ENCODE assay signal across 16 cellular contexts in genomic region chr4:80309301-80310004, GRCh38. TPM values are rescaled to one million over a fixed set of nuclear protein-coding genes. Genes with fewer than 3 reads are reported as not detected.
DNase-seq lines count a peak whose midpoint lies in the region; ATAC-seq and TF ChIP-seq lines count a peak whose summit lies in the region.
"Had no signal": no experiment of that assay in that cellular context is flagged by ENCODE, and none has a peak within 500 bp of the region (broad histone marks: within the 10 kb centered on the region; RNA-seq: fewer than 3 reads in every experiment).

No MANE protein-coding gene starts in this region.

- no peak overlapping the region for H3K4me2 ChIP-seq in trophoblast cell (ENCODE audit: low read length)

- H3K14ac ChIP-seq in trophoblast cell (ENCODE audit: low read length) = no peak overlapping the region

- H3K36me3 ChIP-seq in trophoblast cell (ENCODE audit: control insufficient read depth in 1 of 2, insufficient read depth in 2 of 2, low read length in 2 of 2) = no peaks in the 10 kb centered on the region

- H3K4ac ChIP-seq in trophoblast cell (ENCODE audit: low read depth, low read length) = no peak overlapping the region

- CTCF ChIA-PET in T-cell (lab: Charles Lee) = no interaction called here

- H3K4me3 ChIP-seq in epithelial cell of proximal tubule (ENCODE audit: low read depth, low read length) (no peak overlapping the region), trophoblast cell (ENCODE audit: low read depth, low read length) (no peak overlapping the region)
- H3K4me3 ChIP-seq: dorsolateral prefrontal cortex had no signal

- no peaks in the 10 kb centered on the region for H3K9me3 ChIP-seq in trophoblast cell (ENCODE audit: insufficient read depth, low read depth, low read length)

- no peak overlapping the region for H3K9ac ChIP-seq in trophoblast cell (ENCODE audit: low read length)

- peaks cover 29 to 32% of the 10 kb centered on the region in 2 donors for H3K27me3 Mint-ChIP-seq in T-cell

- H3K9me3 Mint-ChIP-seq in T-cell = no peaks in the 10 kb centered on the region
- H3K9me3 Mint-ChIP-seq: activated naive CD4-positive, alpha-beta T cell treated with anti-CD3 and anti-CD28 coated beads, Interleukin-2, amount 10 ng/mL, durations not matched to agents 7 days and 5 days; H9; mesothelial cell of epicardium had no signal

- H3K4me1 Mint-ChIP-seq in T-cell = no peaks in the 10 kb centered on the region
- H3K4me1 Mint-ChIP-seq: activated naive CD4-positive, alpha-beta T cell treated with anti-CD3 and anti-CD28 coated beads, Interleukin-2, amount 10 ng/mL, durations not matched to agents 7 days and 5 days had no signal

- H2BK120ac ChIP-seq in trophoblast cell (ENCODE audit: insufficient read depth, low read length, poor library complexity) = no peak overlapping the region

- peak; percentile 96 for DNase-seq in ELR (ENCODE audit: low read depth)
- peak; percentile 96 for DNase-seq in RKO (ENCODE audit: low spot score)
- DNase-seq in epithelial cell of proximal tubule (ENCODE audit: low read depth) = peak; percentile 59
- peak; percentile 3 to 36 for DNase-seq in trophoblast cell
- DNase-seq in GF-D8 (lab: John Stamatoyannopoulos, UW) = no peak
- DNase-seq in NCI-H774 (lab: John Stamatoyannopoulos, UW) = no peak
- no peak for DNase-seq in T-cell
- DNase-seq: activated CD8-positive, alpha-beta T cell treated with anti-CD3 and anti-CD28 coated beads, Interleukin-2, amount 10 ng/mL, durations not matched to agents 7 days and 5 days; activated naive CD4-positive, alpha-beta T cell treated with anti-CD3 and anti-CD28 coated beads, Interleukin-2, amount 10 ng/mL, durations not matched to agents 7 days and 5 days; dorsolateral prefrontal cortex; H9; KBM-7 had no signal

- no peak overlapping the region for H4K91ac ChIP-seq in trophoblast cell (ENCODE audit: low read depth, low read length)

- no peak for ATAC-seq in GM18517 (IDR thresholded peaks at IDR 0.05; ENCODE audit: unreplicated experiment)
- no peak for ATAC-seq in T-cell (replicated peaks in 1 of 4)
- ATAC-seq: activated CD8-positive, alpha-beta T cell treated with anti-CD3 and anti-CD28 coated beads, Interleukin-2, amount 10 ng/mL, durations not matched to agents 7 days and 5 days had no signal

- H3K23ac ChIP-seq in trophoblast cell (ENCODE audit: low read length) = no peak overlapping the region

- no peaks in the 10 kb centered on the region for H3K27me3 ChIP-seq in trophoblast cell (ENCODE audit: insufficient read depth, low read length)

- H3K79me1 ChIP-seq in trophoblast cell (ENCODE audit: low read length) = no peaks in the 10 kb centered on the region

- H2BK12ac ChIP-seq in trophoblast cell (ENCODE audit: low read length) = no peak overlapping the region

- H4K8ac ChIP-seq in trophoblast cell (ENCODE audit: low read depth, low read length) = no peak overlapping the region

- no peak overlapping the region for H3K4me3 Mint-ChIP-seq in T-cell
- H3K4me3 Mint-ChIP-seq: activated CD8-positive, alpha-beta T cell treated with anti-CD3 and anti-CD28 coated beads, Interleukin-2, amount 10 ng/mL, durations not matched to agents 7 days and 5 days; activated naive CD4-positive, alpha-beta T cell treated with anti-CD3 and anti-CD28 coated beads, Interleukin-2, amount 10 ng/mL, durations not matched to agents 7 days and 5 days; H9; mesothelial cell of epicardium had no signal

- no peaks in the 10 kb centered on the region for H3K79me2 ChIP-seq in trophoblast cell (ENCODE audit: control insufficient read depth, insufficient read depth, low read length, poor library complexity)

- no peak overlapping the region for H3K27ac ChIP-seq in trophoblast cell (ENCODE audit: low read depth, low read length)
- H3K27ac ChIP-seq: dorsolateral prefrontal cortex had no signal

- no peaks in the 10 kb centered on the region for H3K36me3 Mint-ChIP-seq in T-cell
- H3K36me3 Mint-ChIP-seq: activated naive CD4-positive, alpha-beta T cell treated with anti-CD3 and anti-CD28 coated beads, Interleukin-2, amount 10 ng/mL, durations not matched to agents 7 days and 5 days; mesothelial cell of epicardium had no signal

- no peak overlapping the region for H3K27ac Mint-ChIP-seq in T-cell
- H3K27ac Mint-ChIP-seq: activated CD8-positive, alpha-beta T cell treated with anti-CD3 and anti-CD28 coated beads, Interleukin-2, amount 10 ng/mL, durations not matched to agents 7 days and 5 days; activated naive CD4-positive, alpha-beta T cell treated with anti-CD3 and anti-CD28 coated beads, Interleukin-2, amount 10 ng/mL, durations not matched to agents 7 days and 5 days; H9; mesothelial cell of epicardium; progenitor cell of endocrine pancreas had no signal

- no peaks in the 10 kb centered on the region for H3K4me1 ChIP-seq in trophoblast cell (ENCODE audit: control insufficient read depth in 1 of 2, insufficient read depth in 2 of 2, low read length in 2 of 2)

- H3K18ac ChIP-seq in trophoblast cell (ENCODE audit: low read length) = no peak overlapping the region

- WGBS in trophoblast cell (ENCODE audit: extremely low coverage, insufficient coverage, insufficient read length) = no CpG with 5 or more reads among the region's 5 CpGs

- H2BK5ac ChIP-seq in trophoblast cell (ENCODE audit: low read depth, low read length, poor library complexity) = no peak overlapping the region

- H2AK5ac ChIP-seq in trophoblast cell (ENCODE audit: low read length) = no peak overlapping the region

- H2AFZ ChIP-seq in trophoblast cell (ENCODE audit: insufficient read depth, low read length, poor library complexity) = no peak overlapping the region

- H4K12ac ChIP-seq in trophoblast cell (ENCODE audit: low read depth, low read length) = no peak overlapping the region

- POLR2A ChIA-PET in T-cell (lab: Charles Lee) = no interaction called here

- no peak for TF ChIP-seq CTCF in epithelial cell of proximal tubule (conservative IDR thresholded peaks at IDR 0.05; ENCODE audit: low read depth, low read length)

RNA-seq across cellular contexts. Expression of gene CFAP299, which starts 26.1 kb away (rescaled TPM):
- total RNA-seq in epithelial cell of proximal tubule (not detected in 2 replicates), T-cell (under 1 TPM in 1 of 5 donors, not detected in 4; 0.35 TPM)
- not detected in 2 replicates for polyA plus RNA-seq in trophoblast cell (2013)
- total RNA-seq: activated CD8-positive, alpha-beta T cell treated with anti-CD3 and anti-CD28 coated beads, Interleukin-2, amount 10 ng/mL, durations not matched to agents 7 days and 5 days; H9; T-helper 2 cell treated with Interferon-gamma antibody and Interleukin-4, amounts not matched to agents 100 ng/mL and 5 ng/mL, for 36 hours had no signal

RNA-seq across cellular contexts. Expression of gene FGF5, which starts 43.0 kb away (rescaled TPM):
- total RNA-seq in epithelial cell of proximal tubule (2.3 and 5.8 TPM in 2 replicates), T-cell (under 1 TPM in 2 of 5 donors, not detected in 3; 0.07 to 0.18 TPM)
- polyA plus RNA-seq in trophoblast cell (2013) = not detected in 2 replicates
- total RNA-seq: activated CD8-positive, alpha-beta T cell treated with anti-CD3 and anti-CD28 coated beads, Interleukin-2, amount 10 ng/mL, durations not matched to agents 7 days and 5 days; H9; T-helper 2 cell treated with Interferon-gamma antibody and Interleukin-4, amounts not matched to agents 100 ng/mL and 5 ng/mL, for 36 hours had no signal

Comparison
In these comparisons a context has a peak if more than half of its experiments do, and no peak if none do; other contexts are left out.
1. DNase-seq: peak in ELR (single experiment), RKO (single experiment), epithelial cell of proximal tubule (single experiment) and trophoblast cell (2 of 2); none in GF-D8 (single experiment), NCI-H774 (single experiment) and T-cell (0 of 34).